9 cellular contexts compared by ENCODE assay signal in the genomic region with DNA sequence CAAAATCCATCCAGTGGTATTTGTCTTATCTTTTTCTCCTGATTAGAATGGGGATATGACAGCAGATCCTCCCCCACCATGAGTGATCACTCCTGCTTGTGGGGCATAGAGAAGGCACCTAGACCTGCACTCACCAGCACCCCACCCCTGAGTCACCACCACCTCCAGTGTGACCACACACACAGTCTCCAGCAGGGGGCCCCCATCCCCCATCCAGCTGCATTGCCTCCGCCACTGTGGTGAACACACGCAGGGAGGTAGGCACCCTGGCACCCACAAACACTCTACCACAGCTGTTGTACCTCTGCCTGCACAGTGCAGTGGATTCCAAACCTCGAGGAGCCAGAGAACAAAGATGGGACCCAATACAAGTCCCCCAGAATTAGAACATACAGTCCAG. TPM values are rescaled to one million over a fixed set of nuclear protein-coding genes. Genes with fewer than 3 reads are reported as not detected.
A peak's percentile ranks its signal among the peaks of the same experiment; 100 is the strongest.
DNase-seq lines count a peak whose midpoint lies in the region; ATAC-seq, FAIRE-seq and TF ChIP-seq lines count a peak whose summit lies in the region.
"Had no signal": no experiment of that assay in that cellular context is flagged by ENCODE, and none has a peak within 500 bp of the region (broad histone marks: within the 10 kb centered on the region; RNA-seq: fewer than 3 reads in every experiment).

No MANE protein-coding gene starts in this region.

- H3K27ac Mint-ChIP-seq in activated CD8-positive, alpha-beta T cell treated with anti-CD3 and anti-CD28 coated beads, Interleukin-2, amount 10 ng/mL, durations not matched to agents 7 days and 5 days = no peak overlapping the region

- no peak for FAIRE-seq in frontal cortex (lab: Jason Lieb, UNC)

- no peak overlapping the region for H3K4me3 Mint-ChIP-seq in activated CD8-positive, alpha-beta T cell treated with anti-CD3 and anti-CD28 coated beads, Interleukin-2, amount 10 ng/mL, durations not matched to agents 7 days and 5 days

- TF ChIP-seq CTCF in foreskin keratinocyte (conservative IDR thresholded peaks at IDR 0.05) = peak; percentile 46

- no peaks in the 10 kb centered on the region for H3K9me3 Mint-ChIP-seq in activated CD8-positive, alpha-beta T cell treated with anti-CD3 and anti-CD28 coated beads, Interleukin-2, amount 10 ng/mL, durations not matched to agents 7 days and 5 days (ENCODE audit: insufficient read depth)

- ATAC-seq in GM21390 (IDR thresholded peaks at IDR 0.05; ENCODE audit: unreplicated experiment) (peak; percentile 93), foreskin keratinocyte (peak; percentile 58)
- peak; percentile 94 for ATAC-seq in activated CD8-positive, alpha-beta T cell treated with anti-CD3 and anti-CD28 coated beads, Interleukin-2, amount 10 ng/mL, durations not matched to agents 7 days and 5 days

- H3K27ac ChIP-seq in foreskin keratinocyte = no peak overlapping the region

- TF ChIP-seq EP300 in Ishikawa (IDR thresholded peaks at IDR 0.05; ENCODE audit: borderline replicate concordance) = no peak

- H3K27me3 ChIP-seq in foreskin keratinocyte = no peaks in the 10 kb centered on the region

- peak; percentile 32; the same call in 1 of the 2 replicates for TF ChIP-seq RAD21 in Ishikawa (IDR thresholded peaks at IDR 0.05; ENCODE audit: low read depth)

- POLR2A ChIA-PET in activated CD8-positive, alpha-beta T cell treated with anti-CD3 and anti-CD28 coated beads, Interleukin-2, amount 10 ng/mL, durations not matched to agents 7 days and 5 days (lab: Charles Lee) = no interaction called here

- H3K36me3 Mint-ChIP-seq in activated CD8-positive, alpha-beta T cell treated with anti-CD3 and anti-CD28 coated beads, Interleukin-2, amount 10 ng/mL, durations not matched to agents 7 days and 5 days (ENCODE audit: low read depth) = no peaks in the 10 kb centered on the region

- no peaks in the 10 kb centered on the region for H3K4me1 ChIP-seq in foreskin keratinocyte

- peaks cover 5% of the 10 kb centered on the region for H3K4me1 Mint-ChIP-seq in activated CD8-positive, alpha-beta T cell treated with anti-CD3 and anti-CD28 coated beads, Interleukin-2, amount 10 ng/mL, durations not matched to agents 7 days and 5 days (ENCODE audit: low read depth)

- DNase-seq in D341Med (ENCODE audit: low spot score) = peak; percentile 69
- peak; percentile 67 for DNase-seq in activated CD8-positive, alpha-beta T cell treated with anti-CD3 and anti-CD28 coated beads, Interleukin-2, amount 10 ng/mL, durations not matched to agents 7 days and 5 days
- peak in 1 of 2 donors; percentile 1 for DNase-seq in foreskin keratinocyte
- peak; percentile 31 for DNase-seq in stimulated activated CD8-positive, alpha-beta memory T cell treated with anti-CD3 and anti-CD28 coated beads, Interleukin-12 subunit alpha, Interleukin-12 subunit beta, amount 100 ng/mL, for 24 hours (ENCODE audit: extremely low read depth)
- DNase-seq in frontal cortex (ENCODE audit: low spot score in 2 of 2) = no peak
- DNase-seq in NCI-H146 (lab: John Stamatoyannopoulos, UW) = no peak

- peaks cover 8% of the 10 kb centered on the region for H3K27me3 Mint-ChIP-seq in activated CD8-positive, alpha-beta T cell treated with anti-CD3 and anti-CD28 coated beads, Interleukin-2, amount 10 ng/mL, durations not matched to agents 7 days and 5 days (ENCODE audit: low read depth)

- CTCF ChIA-PET in activated CD8-positive, alpha-beta T cell treated with anti-CD3 and anti-CD28 coated beads, Interleukin-2, amount 10 ng/mL, durations not matched to agents 7 days and 5 days (lab: Charles Lee) = no interaction called here

TF ChIP-seq in Ishikawa, 13 proteins besides CTCF, POLR2A, EP300 and RAD21:
- TF ChIP-seq, protein P1, sequence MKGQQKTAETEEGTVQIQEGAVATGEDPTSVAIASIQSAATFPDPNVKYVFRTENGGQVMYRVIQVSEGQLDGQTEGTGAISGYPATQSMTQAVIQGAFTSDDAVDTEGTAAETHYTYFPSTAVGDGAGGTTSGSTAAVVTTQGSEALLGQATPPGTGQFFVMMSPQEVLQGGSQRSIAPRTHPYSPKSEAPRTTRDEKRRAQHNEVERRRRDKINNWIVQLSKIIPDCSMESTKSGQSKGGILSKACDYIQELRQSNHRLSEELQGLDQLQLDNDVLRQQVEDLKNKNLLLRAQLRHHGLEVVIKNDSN (IDR thresholded peaks at IDR 0.05) = no peak
- TF ChIP-seq TAF1 (IDR thresholded peaks at IDR 0.05; ENCODE audit: low read depth) (no peak), NFIC (IDR thresholded peaks at IDR 0.05) (no peak), TCF12 (IDR thresholded peaks at IDR 0.05; ENCODE audit: low read depth) (no peak), EGR1 (IDR thresholded peaks at IDR 0.05) (no peak), ZBTB7A (IDR thresholded peaks at IDR 0.05; ENCODE audit: low read depth) (no peak), FOXM1 (IDR thresholded peaks at IDR 0.05; ENCODE audit: borderline replicate concordance, low read depth) (no peak), CREB1 (IDR thresholded peaks at IDR 0.05; ENCODE audit: low read depth) (no peak)
- TF ChIP-seq, protein P2, sequence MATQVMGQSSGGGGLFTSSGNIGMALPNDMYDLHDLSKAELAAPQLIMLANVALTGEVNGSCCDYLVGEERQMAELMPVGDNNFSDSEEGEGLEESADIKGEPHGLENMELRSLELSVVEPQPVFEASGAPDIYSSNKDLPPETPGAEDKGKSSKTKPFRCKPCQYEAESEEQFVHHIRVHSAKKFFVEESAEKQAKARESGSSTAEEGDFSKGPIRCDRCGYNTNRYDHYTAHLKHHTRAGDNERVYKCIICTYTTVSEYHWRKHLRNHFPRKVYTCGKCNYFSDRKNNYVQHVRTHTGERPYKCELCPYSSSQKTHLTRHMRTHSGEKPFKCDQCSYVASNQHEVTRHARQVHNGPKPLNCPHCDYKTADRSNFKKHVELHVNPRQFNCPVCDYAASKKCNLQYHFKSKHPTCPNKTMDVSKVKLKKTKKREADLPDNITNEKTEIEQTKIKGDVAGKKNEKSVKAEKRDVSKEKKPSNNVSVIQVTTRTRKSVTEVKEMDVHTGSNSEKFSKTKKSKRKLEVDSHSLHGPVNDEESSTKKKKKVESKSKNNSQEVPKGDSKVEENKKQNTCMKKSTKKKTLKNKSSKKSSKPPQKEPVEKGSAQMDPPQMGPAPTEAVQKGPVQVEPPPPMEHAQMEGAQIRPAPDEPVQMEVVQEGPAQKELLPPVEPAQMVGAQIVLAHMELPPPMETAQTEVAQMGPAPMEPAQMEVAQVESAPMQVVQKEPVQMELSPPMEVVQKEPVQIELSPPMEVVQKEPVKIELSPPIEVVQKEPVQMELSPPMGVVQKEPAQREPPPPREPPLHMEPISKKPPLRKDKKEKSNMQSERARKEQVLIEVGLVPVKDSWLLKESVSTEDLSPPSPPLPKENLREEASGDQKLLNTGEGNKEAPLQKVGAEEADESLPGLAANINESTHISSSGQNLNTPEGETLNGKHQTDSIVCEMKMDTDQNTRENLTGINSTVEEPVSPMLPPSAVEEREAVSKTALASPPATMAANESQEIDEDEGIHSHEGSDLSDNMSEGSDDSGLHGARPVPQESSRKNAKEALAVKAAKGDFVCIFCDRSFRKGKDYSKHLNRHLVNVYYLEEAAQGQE (IDR thresholded peaks at IDR 0.05; ENCODE audit: low read depth) = no peak
- TF ChIP-seq, protein P3, sequence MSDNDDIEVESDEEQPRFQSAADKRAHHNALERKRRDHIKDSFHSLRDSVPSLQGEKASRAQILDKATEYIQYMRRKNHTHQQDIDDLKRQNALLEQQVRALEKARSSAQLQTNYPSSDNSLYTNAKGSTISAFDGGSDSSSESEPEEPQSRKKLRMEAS (IDR thresholded peaks at IDR 0.05) = no peak

RNA-seq across cellular contexts. Expression of a gene that starts 9.0 kb away (rescaled TPM):
- not detected for total RNA-seq in activated CD8-positive, alpha-beta T cell treated with anti-CD3 and anti-CD28 coated beads, Interleukin-2, amount 10 ng/mL, durations not matched to agents 7 days and 5 days
- total RNA-seq in foreskin keratinocyte (not detected in 2 replicates), frontal cortex (not detected)
- not detected in 2 replicates for polyA plus RNA-seq in foreskin keratinocyte
- total RNA-seq: pulmonary artery endothelial cell had no signal

RNA-seq across cellular contexts. Expression of a gene that starts 57.4 kb away (rescaled TPM):
- total RNA-seq in activated CD8-positive, alpha-beta T cell treated with anti-CD3 and anti-CD28 coated beads, Interleukin-2, amount 10 ng/mL, durations not matched to agents 7 days and 5 days = not detected
- not detected in 2 replicates for total RNA-seq in foreskin keratinocyte
- polyA plus RNA-seq in foreskin keratinocyte = not detected in 2 replicates
- total RNA-seq in frontal cortex = not detected
- total RNA-seq: pulmonary artery endothelial cell had no signal

Comparison
In these comparisons a context has a peak if more than half of its experiments do, and no peak if none do; other contexts are left out.
1. DNase-seq: peak in D341Med (single experiment), activated CD8-positive, alpha-beta T cell treated with anti-CD3 and anti-CD28 coated beads, Interleukin-2, amount 10 ng/mL, durations not matched to agents 7 days and 5 days (single experiment) and stimulated activated CD8-positive, alpha-beta memory T cell treated with anti-CD3 and anti-CD28 coated beads, Interleukin-12 subunit alpha, Interleukin-12 subunit beta, amount 100 ng/mL, for 24 hours (single experiment); none in frontal cortex (0 of 2) and NCI-H146 (single experiment).
2. Peak in every context shown above with its lines, with median percentiles within 50 percentile points of each other: ATAC-seq.